ENCODE assay signal across 11 cellular contexts in the genomic region with DNA sequence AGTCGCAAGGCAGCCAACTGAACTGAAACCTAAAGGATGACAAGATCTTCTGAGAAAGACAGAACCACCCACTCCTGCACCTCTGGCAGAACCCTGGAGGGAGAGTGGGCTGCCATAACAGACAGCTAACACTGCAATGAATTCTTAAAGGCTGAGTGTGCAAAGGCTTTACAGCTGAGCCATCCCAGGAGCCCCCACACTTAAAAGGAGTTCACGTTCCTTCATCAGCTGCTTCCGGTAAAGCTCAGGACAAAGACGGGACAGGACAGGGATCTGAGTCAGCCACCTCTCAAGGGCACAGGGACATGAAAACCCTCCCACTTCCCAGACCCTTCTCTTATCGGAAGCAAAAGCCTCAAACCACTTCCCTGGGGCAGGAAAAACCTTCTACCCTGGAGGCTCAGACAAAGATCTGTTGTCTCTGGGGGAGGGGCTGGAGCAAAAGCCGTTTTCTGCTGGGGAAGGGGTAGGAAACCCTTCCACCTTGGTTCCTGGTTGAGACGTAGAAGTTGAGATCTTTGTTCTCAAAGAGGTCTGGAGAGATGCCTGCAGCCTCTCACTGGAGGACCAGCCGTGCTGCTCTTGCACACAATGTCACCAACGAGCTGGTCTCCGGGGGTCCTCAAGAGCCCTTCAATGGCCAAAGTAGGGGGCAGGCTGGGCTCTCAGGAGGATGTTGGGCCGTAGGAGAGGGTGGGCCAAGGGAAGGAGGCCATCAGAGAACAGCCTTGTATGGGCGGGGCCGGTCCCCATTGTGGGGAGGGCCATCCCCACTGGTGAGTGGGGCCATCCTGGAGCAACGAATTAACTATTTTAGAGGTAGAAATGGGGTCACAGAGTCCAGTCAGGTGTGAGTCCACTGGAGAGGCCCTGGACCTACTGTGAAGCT.
DNase-seq lines count a peak whose midpoint lies in the region; ATAC-seq, FAIRE-seq and TF ChIP-seq lines count a peak whose summit lies in the region.
"Had no signal": no experiment of that assay in that cellular context is flagged by ENCODE, and none has a peak within 500 bp of the region (broad histone marks: within the 10 kb centered on the region; RNA-seq: fewer than 3 reads in every experiment).

No MANE protein-coding gene starts in this region.

- no peak for TF ChIP-seq RAD21 in HepG2 (CRISPR knock-in tag; IDR thresholded peaks at IDR 0.05)

- ATAC-seq in right lobe of liver (peak; percentile 13 to 71 (median 48)), HepG2 (no peak), GM21526 (IDR thresholded peaks at IDR 0.05; ENCODE audit: low FRiP score, unreplicated experiment) (no peak)
- peak; percentile 74 for ATAC-seq in stimulated activated naive CD8-positive, alpha-beta T cell treated with anti-CD3 and anti-CD28 coated beads, Interleukin-15, amount 100 ng/mL, for 72 hours
- ATAC-seq: naive thymus-derived CD4-positive, alpha-beta T cell had no signal

- H3K27ac ChIP-seq in right lobe of liver, result no peak overlapping the region
- H3K27ac ChIP-seq in HepG2 (ENCODE audit: extremely low read length, insufficient read depth, low read length), result no peak overlapping the region
- H3K27ac ChIP-seq in uterus, result no peak overlapping the region
- H3K27ac ChIP-seq: esophagus squamous epithelium had no signal

- no peaks in the 10 kb centered on the region for H3K27me3 ChIP-seq in right lobe of liver
- peaks cover 0 to 16% of the 10 kb centered on the region in 2 experiments; a peak in 1 of 5 replicates for H3K27me3 ChIP-seq in HepG2 (ENCODE audit: control insufficient read depth in 1 of 2, insufficient read depth in 2 of 2, low read length in 2 of 2)
- no peaks in the 10 kb centered on the region for H3K27me3 ChIP-seq in uterus

- no peaks in the 10 kb centered on the region for H3K27me3 Mint-ChIP-seq in T-helper 1 cell treated with Interleukin-12 subunit alpha and Interleukin-12 subunit beta and Interleukin-4 antibody, amounts not matched to agents 30 μg/mL and 1 μg/mL, for 36 hours (ENCODE audit: low read depth)
- peaks cover 52% of the 10 kb centered on the region for H3K27me3 Mint-ChIP-seq in stimulated activated naive CD8-positive, alpha-beta T cell treated with anti-CD3 and anti-CD28 coated beads, Interleukin-15, amount 100 ng/mL, for 72 hours
- no peaks in the 10 kb centered on the region for H3K27me3 Mint-ChIP-seq in nephron progenitor cell (ENCODE audit: low read depth, poor library complexity)

- no peak overlapping the region for H2AFZ ChIP-seq in HepG2 (ENCODE audit: low read length)

- CTCF ChIA-PET in HepG2 (lab: Yijun Ruan, JAX; ENCODE audit: low intra/inter-chr PET ratio, low total read pairs), result no interaction called here

- no TSS peak for BruUV-seq in HepG2 (replicated peaks; lab: Mats Ljungman, UMichigan)

- no peak overlapping the region for H3K4me2 ChIP-seq in HepG2 (ENCODE audit: low read depth, low read length)

- intact Hi-C loops in right lobe of liver (cut with DNase I), result no loop called here
- intact Hi-C loops in HepG2 (cut with micrococcal nuclease; ENCODE audit: unreplicated experiment), result no loop called here
- intact Hi-C loops in uterus (cut with DNase I; ENCODE audit: low total_unique reads), result no loop called here

- TF ChIP-seq POLR2A in right lobe of liver (IDR thresholded peaks at IDR 0.05) (no peak), HepG2 (IDR thresholded peaks at IDR 0.05; ENCODE audit: insufficient read depth in 1 of 2, low read depth in 2 of 2, low read length in 2 of 2) (no peak), uterus (IDR thresholded peaks at IDR 0.05) (no peak)

- H3K4me3 Mint-ChIP-seq in T-helper 1 cell treated with Interleukin-12 subunit alpha and Interleukin-12 subunit beta and Interleukin-4 antibody, amounts not matched to agents 30 μg/mL and 1 μg/mL, for 36 hours, result peak overlapping the region; percentile 49
- H3K4me3 Mint-ChIP-seq in stimulated activated naive CD8-positive, alpha-beta T cell treated with anti-CD3 and anti-CD28 coated beads, Interleukin-15, amount 100 ng/mL, for 72 hours, result no peak overlapping the region
- H3K4me3 Mint-ChIP-seq in nephron progenitor cell, result no peak overlapping the region

- TF ChIP-seq EP300 in HepG2 (IDR thresholded peaks at IDR 0.05; ENCODE audit: low read depth in 2 of 2, low read length in 2 of 2) (no peak), HepG2 (CRISPR knock-in tag; IDR thresholded peaks at IDR 0.05; ENCODE audit: borderline replicate concordance) (no peak)

- H3K9me3 ChIP-seq in right lobe of liver (no peaks in the 10 kb centered on the region), HepG2 (ENCODE audit: low read length) (no peaks in the 10 kb centered on the region), uterus (no peaks in the 10 kb centered on the region)
- H3K9me3 ChIP-seq: esophagus squamous epithelium had no signal

- no peaks in the 10 kb centered on the region for H3K79me2 ChIP-seq in HepG2 (ENCODE audit: insufficient read depth, low read length)

- WGBS in right lobe of liver (ENCODE audit: insufficient coverage, low coverage, low lambda C conversion rate, missing lambda C conversion rate), result 12% methylated on average over 8 of the region's 14 CpGs
- WGBS in HepG2 (ENCODE audit: low lambda C conversion rate), result 12% methylated on average over 8 of the region's 14 CpGs

- peak overlapping the region; percentile 78 for H3K27ac Mint-ChIP-seq in T-helper 1 cell treated with Interleukin-12 subunit alpha and Interleukin-12 subunit beta and Interleukin-4 antibody, amounts not matched to agents 30 μg/mL and 1 μg/mL, for 36 hours
- H3K27ac Mint-ChIP-seq in stimulated activated naive CD8-positive, alpha-beta T cell treated with anti-CD3 and anti-CD28 coated beads, Interleukin-15, amount 100 ng/mL, for 72 hours, result no peak overlapping the region
- no peak overlapping the region for H3K27ac Mint-ChIP-seq in nephron progenitor cell

- no peak overlapping the region for H3K9ac ChIP-seq in HepG2 (ENCODE audit: insufficient read depth, low read depth, low read length)

- H3K36me3 ChIP-seq in right lobe of liver (no peaks in the 10 kb centered on the region), HepG2 (replicated peaks in 1 of 2; ENCODE audit: control insufficient read depth in 1 of 2, insufficient read depth in 2 of 2, low read length in 2 of 2) (no peaks in the 10 kb centered on the region), uterus (no peaks in the 10 kb centered on the region)
- H3K36me3 ChIP-seq: esophagus squamous epithelium had no signal

- no peak for TF ChIP-seq CTCF in right lobe of liver (IDR thresholded peaks at IDR 0.05)
- TF ChIP-seq CTCF in HepG2 (CRISPR knock-in tag; IDR thresholded peaks at IDR 0.05), result no peak
- TF ChIP-seq CTCF in fibroblast of the aortic adventitia (IDR thresholded peaks at IDR 0.05; ENCODE audit: insufficient read depth, low read length), result no peak
- no peak for TF ChIP-seq CTCF in nephron progenitor cell (IDR thresholded peaks at IDR 0.05)
- no peak for TF ChIP-seq CTCF in uterus (IDR thresholded peaks at IDR 0.05)

- POLR2A ChIA-PET in HepG2 (lab: Yijun Ruan, JAX), result no interaction called here

- FAIRE-seq in HepG2 (lab: Jason Lieb, UNC), result no peak

- peaks cover 33% of the 10 kb centered on the region for H3K4me1 Mint-ChIP-seq in T-helper 1 cell treated with Interleukin-12 subunit alpha and Interleukin-12 subunit beta and Interleukin-4 antibody, amounts not matched to agents 30 μg/mL and 1 μg/mL, for 36 hours (ENCODE audit: low read depth)
- peaks cover 10% of the 10 kb centered on the region for H3K4me1 Mint-ChIP-seq in stimulated activated naive CD8-positive, alpha-beta T cell treated with anti-CD3 and anti-CD28 coated beads, Interleukin-15, amount 100 ng/mL, for 72 hours
- peaks cover 56% of the 10 kb centered on the region for H3K4me1 Mint-ChIP-seq in nephron progenitor cell

- H3K36me3 Mint-ChIP-seq in T-helper 1 cell treated with Interleukin-12 subunit alpha and Interleukin-12 subunit beta and Interleukin-4 antibody, amounts not matched to agents 30 μg/mL and 1 μg/mL, for 36 hours (ENCODE audit: low read depth), result no peaks in the 10 kb centered on the region
- H3K36me3 Mint-ChIP-seq in nephron progenitor cell (ENCODE audit: low read depth), result peaks cover 5% of the 10 kb centered on the region
- H3K36me3 Mint-ChIP-seq: naive thymus-derived CD4-positive, alpha-beta T cell had no signal

- no peaks in the 10 kb centered on the region for H3K9me3 Mint-ChIP-seq in T-helper 1 cell treated with Interleukin-12 subunit alpha and Interleukin-12 subunit beta and Interleukin-4 antibody, amounts not matched to agents 30 μg/mL and 1 μg/mL, for 36 hours
- H3K9me3 Mint-ChIP-seq in stimulated activated naive CD8-positive, alpha-beta T cell treated with anti-CD3 and anti-CD28 coated beads, Interleukin-15, amount 100 ng/mL, for 72 hours, result no peaks in the 10 kb centered on the region
- peaks cover 12% of the 10 kb centered on the region for H3K9me3 Mint-ChIP-seq in nephron progenitor cell

- H3K4me1 ChIP-seq in right lobe of liver, result no peaks in the 10 kb centered on the region
- no peaks in the 10 kb centered on the region for H3K4me1 ChIP-seq in HepG2 (ENCODE audit: insufficient read depth, low read length)
- H3K4me1 ChIP-seq in uterus, result no peaks in the 10 kb centered on the region
- H3K4me1 ChIP-seq: esophagus squamous epithelium had no signal

- DNase-seq in right lobe of liver (peak in 2 of 3 donors; percentile 13 to 35), HepG2 (ENCODE audit: low spot score) (no peak), fibroblast of the aortic adventitia (ENCODE audit: low read depth) (peak; percentile 52), nephron progenitor cell (no peak), uterus (no peak)
- DNase-seq in stimulated activated naive CD8-positive, alpha-beta T cell treated with anti-CD3 and anti-CD28 coated beads, Interleukin-15, amount 100 ng/mL, for 72 hours, result no peak
- DNase-seq: Calu3, esophagus squamous epithelium had no signal

- in situ Hi-C loops in HepG2 (cut with HindIII; ENCODE audit: extremely low pct_ligation_motif_present, low pct_unique_long_range_greater_than_20kb), result no loop called here

- no peaks in the 10 kb centered on the region for H4K20me1 ChIP-seq in HepG2 (ENCODE audit: insufficient read depth, low read length)

- H3K4me3 ChIP-seq in right lobe of liver (no peak overlapping the region), HepG2 (replicated peaks in 1 of 3; ENCODE audit: insufficient read depth in 1 of 3, low read depth in 2 of 3, low read length in 3 of 3) (no peak overlapping the region), fibroblast of the aortic adventitia (ENCODE audit: low read depth, low read length) (no peak overlapping the region), uterus (no peak overlapping the region)
- H3K4me3 ChIP-seq: esophagus squamous epithelium had no signal

TF ChIP-seq in HepG2, 621 proteins besides CTCF, POLR2A, EP300 and RAD21 (continues in another document):
- TF ChIP-seq ZNF790 (CRISPR knock-in tag; IDR thresholded peaks at IDR 0.05; ENCODE audit: borderline replicate concordance) (no peak), LCORL (IDR thresholded peaks at IDR 0.05) (no peak), LCORL (CRISPR knock-in tag; IDR thresholded peaks at IDR 0.05) (no peak), NAIF1 (CRISPR knock-in tag; IDR thresholded peaks at IDR 0.05; ENCODE audit: borderline replicate concordance) (no peak)
- TF ChIP-seq, protein P1, sequence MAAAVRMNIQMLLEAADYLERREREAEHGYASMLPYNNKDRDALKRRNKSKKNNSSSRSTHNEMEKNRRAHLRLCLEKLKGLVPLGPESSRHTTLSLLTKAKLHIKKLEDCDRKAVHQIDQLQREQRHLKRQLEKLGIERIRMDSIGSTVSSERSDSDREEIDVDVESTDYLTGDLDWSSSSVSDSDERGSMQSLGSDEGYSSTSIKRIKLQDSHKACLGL (CRISPR knock-in tag; IDR thresholded peaks at IDR 0.05), result no peak

Comparison
In these comparisons a context has a peak if more than half of its experiments do, and no peak if none do; other contexts are left out.
1. ATAC-seq: peak in right lobe of liver (4 of 4) and stimulated activated naive CD8-positive, alpha-beta T cell treated with anti-CD3 and anti-CD28 coated beads, Interleukin-15, amount 100 ng/mL, for 72 hours (single experiment); none in HepG2 (single experiment) and GM21526 (single experiment).
2. DNase-seq: peak in right lobe of liver (2 of 3) and fibroblast of the aortic adventitia (single experiment); none in HepG2 (single experiment), stimulated activated naive CD8-positive, alpha-beta T cell treated with anti-CD3 and anti-CD28 coated beads, Interleukin-15, amount 100 ng/mL, for 72 hours (0 of 2), nephron progenitor cell (single experiment) and uterus (0 of 2).